8 cellular contexts compared by ENCODE assay signal in the genomic region with DNA sequence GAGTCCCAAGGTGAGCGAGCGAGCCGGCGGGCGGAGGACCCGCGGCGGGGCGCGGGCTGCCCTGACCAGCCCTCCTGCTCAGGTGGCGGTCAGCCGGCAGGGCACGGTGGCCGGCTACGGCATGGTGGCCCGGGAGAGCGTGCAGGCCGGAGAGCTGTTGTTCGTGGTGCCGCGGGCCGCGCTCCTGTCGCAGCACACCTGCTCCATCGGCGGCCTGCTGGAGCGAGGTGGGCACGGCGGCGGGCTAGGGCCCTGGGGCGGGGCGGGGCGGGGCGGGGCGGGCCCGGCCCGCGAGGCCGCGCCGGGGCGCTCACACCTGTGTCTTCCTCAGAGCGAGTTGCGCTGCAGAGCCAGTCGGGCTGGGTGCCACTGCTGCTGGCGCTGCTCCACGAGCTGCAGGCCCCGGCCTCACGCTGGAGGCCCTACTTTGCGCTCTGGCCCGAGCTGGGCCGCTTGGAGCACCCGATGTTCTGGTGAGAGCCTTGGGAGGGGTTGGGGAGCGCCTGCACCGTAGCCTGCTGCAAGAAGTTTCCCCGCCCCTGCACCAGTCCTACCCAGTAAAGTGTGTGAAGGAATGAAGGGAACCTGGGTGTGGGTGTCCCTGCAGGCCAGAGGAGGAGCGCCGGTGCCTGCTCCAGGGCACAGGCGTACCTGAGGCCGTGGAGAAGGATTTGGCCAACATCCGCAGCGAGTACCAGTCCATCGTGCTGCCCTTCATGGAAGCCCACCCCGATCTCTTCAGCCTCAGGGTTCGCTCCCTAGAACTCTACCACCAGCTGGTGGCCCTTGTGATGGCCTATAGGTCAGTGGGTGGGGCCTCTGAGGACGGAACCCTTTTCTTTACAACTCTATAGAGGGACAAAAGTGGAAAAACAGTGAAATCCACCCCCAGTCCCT. TPM values are rescaled to one million over a fixed set of nuclear protein-coding genes. Genes with fewer than 3 reads are reported as not detected.
DNase-seq lines count a peak whose midpoint lies in the region; ATAC-seq and TF ChIP-seq lines count a peak whose summit lies in the region.

No MANE protein-coding gene starts in this region.

- ATAC-seq in GM19035 (IDR thresholded peaks at IDR 0.05; ENCODE audit: unreplicated experiment) (peak; percentile 52), HG03139 (IDR thresholded peaks at IDR 0.05; ENCODE audit: unreplicated experiment) (peak; percentile 34), left colon (peak; percentile 69)
- peak; percentile 75 for ATAC-seq in stimulated activated effector memory CD8-positive, alpha-beta T cell treated with anti-CD3 and anti-CD28 coated beads, Interleukin-12 subunit alpha, Interleukin-12 subunit beta, amount 100 ng/mL, for 72 hours

- peaks cover 34% of the 10 kb centered on the region for H3K4me1 Mint-ChIP-seq in stimulated activated effector memory CD8-positive, alpha-beta T cell treated with anti-CD3 and anti-CD28 coated beads, Interleukin-12 subunit alpha, Interleukin-12 subunit beta, amount 100 ng/mL, for 72 hours

- H3K36me3 Mint-ChIP-seq in stimulated activated effector memory CD8-positive, alpha-beta T cell treated with anti-CD3 and anti-CD28 coated beads, Interleukin-12 subunit alpha, Interleukin-12 subunit beta, amount 100 ng/mL, for 72 hours: peaks cover 71% of the 10 kb centered on the region

- POLR2A ChIA-PET in BJ (lab: Charles Lee): no interaction called here

- H3K27ac Mint-ChIP-seq in stimulated activated effector memory CD8-positive, alpha-beta T cell treated with anti-CD3 and anti-CD28 coated beads, Interleukin-12 subunit alpha, Interleukin-12 subunit beta, amount 100 ng/mL, for 72 hours: peak overlapping the region; percentile 87

- DNase-seq in BJ (ENCODE audit: low read depth) (no peak), SK-N-DZ (ENCODE audit: low spot score) (peak; percentile 9), cardiac fibroblast (ENCODE audit: low read depth in 2 of 2) (peak in 1 of 2 donors; percentile 5), left colon (peak; percentile 67 to 72), medulla oblongata (ENCODE audit: extremely low spot score) (no peak)
- DNase-seq in stimulated activated effector memory CD8-positive, alpha-beta T cell treated with anti-CD3 and anti-CD28 coated beads, Interleukin-12 subunit alpha, Interleukin-12 subunit beta, amount 100 ng/mL, for 72 hours (ENCODE audit: low spot score in 2 of 2): peak in 1 of 2 donors; percentile 77

- peaks cover 16% of the 10 kb centered on the region for H3K36me3 ChIP-seq in BJ (ENCODE audit: control insufficient read depth, insufficient read depth, low read length)

- H3K4me3 Mint-ChIP-seq in stimulated activated effector memory CD8-positive, alpha-beta T cell treated with anti-CD3 and anti-CD28 coated beads, Interleukin-12 subunit alpha, Interleukin-12 subunit beta, amount 100 ng/mL, for 72 hours: peak overlapping the region; percentile 88

- H3K4me3 ChIP-seq in BJ (ENCODE audit: low read depth, low read length) (peak overlapping the region; percentile 56), cardiac fibroblast (replicated peaks in 1 of 2; ENCODE audit: low read depth in 2 of 2, low read length in 2 of 2) (peak overlapping the region; percentile 75 to 80)

- no peaks in the 10 kb centered on the region for H3K27me3 ChIP-seq in BJ (ENCODE audit: control insufficient read depth, insufficient read depth, low read length)

- TF ChIP-seq CTCF in BJ (IDR thresholded peaks at IDR 0.05; ENCODE audit: insufficient read depth, low read depth, low read length) (no peak), cardiac fibroblast (IDR thresholded peaks at IDR 0.05; ENCODE audit: low read depth, low read length) (no peak)

- no peaks in the 10 kb centered on the region for H3K9me3 Mint-ChIP-seq in stimulated activated effector memory CD8-positive, alpha-beta T cell treated with anti-CD3 and anti-CD28 coated beads, Interleukin-12 subunit alpha, Interleukin-12 subunit beta, amount 100 ng/mL, for 72 hours

- CTCF ChIA-PET in BJ (lab: Yijun Ruan, JAX): interaction anchor here (0.6 to 5.5 kb wide), 3 partner anchors 8 to 146 kb away, joined by 3 to 30 read pairs (median 3); no protein-coding TSS in a partner anchor

- intact Hi-C loops in left colon (cut with DNase I, micrococcal nuclease): no loop called here

RNA-seq across cellular contexts. Expression of a gene that starts 0.8 kb away (rescaled TPM):
- polyA plus RNA-seq in BJ (2011; rRNA removed): 7.4 and 8.2 TPM in 2 replicates
- 4.4 and 5.3 TPM in 2 replicates for polyA minus RNA-seq in BJ (2011; rRNA and poly(A)+ RNA removed)
- polyA plus RNA-seq in SK-N-DZ (2014; cell fraction: cytosol; rRNA removed): 39.1 and 40.9 TPM in 2 replicates
- 179 and 180 TPM in 2 replicates for polyA plus RNA-seq in SK-N-DZ (2014; cell fraction: nucleus; rRNA removed)
- total RNA-seq in left colon: 10 to 100 TPM; 11.4 to 13.8 TPM

RNA-seq across cellular contexts. Expression of a gene that starts 16.2 kb away (rescaled TPM):
- 11.6 and 20.7 TPM in 2 replicates for polyA plus RNA-seq in BJ (2011; rRNA removed)
- 14.7 and 16.6 TPM in 2 replicates for polyA minus RNA-seq in BJ (2011; rRNA and poly(A)+ RNA removed)
- 142 and 156 TPM in 2 replicates for polyA plus RNA-seq in SK-N-DZ (2014; cell fraction: cytosol; rRNA removed)
- 256 and 322 TPM in 2 replicates for polyA plus RNA-seq in SK-N-DZ (2014; cell fraction: nucleus; rRNA removed)
- total RNA-seq in left colon: 1 to 10 TPM; 4.2 to 7.3 TPM

Comparison
In these comparisons a context has a peak if more than half of its experiments do, and no peak if none do; other contexts are left out.
1. DNase-seq: peak in SK-N-DZ (single experiment) and left colon (2 of 2); none in BJ (single experiment) and medulla oblongata (single experiment).
2. Peak in every context shown above with its lines, with median percentiles within 50 percentile points of each other: ATAC-seq.